ENCODE assay signal across 8 cellular contexts in the genomic region with DNA sequence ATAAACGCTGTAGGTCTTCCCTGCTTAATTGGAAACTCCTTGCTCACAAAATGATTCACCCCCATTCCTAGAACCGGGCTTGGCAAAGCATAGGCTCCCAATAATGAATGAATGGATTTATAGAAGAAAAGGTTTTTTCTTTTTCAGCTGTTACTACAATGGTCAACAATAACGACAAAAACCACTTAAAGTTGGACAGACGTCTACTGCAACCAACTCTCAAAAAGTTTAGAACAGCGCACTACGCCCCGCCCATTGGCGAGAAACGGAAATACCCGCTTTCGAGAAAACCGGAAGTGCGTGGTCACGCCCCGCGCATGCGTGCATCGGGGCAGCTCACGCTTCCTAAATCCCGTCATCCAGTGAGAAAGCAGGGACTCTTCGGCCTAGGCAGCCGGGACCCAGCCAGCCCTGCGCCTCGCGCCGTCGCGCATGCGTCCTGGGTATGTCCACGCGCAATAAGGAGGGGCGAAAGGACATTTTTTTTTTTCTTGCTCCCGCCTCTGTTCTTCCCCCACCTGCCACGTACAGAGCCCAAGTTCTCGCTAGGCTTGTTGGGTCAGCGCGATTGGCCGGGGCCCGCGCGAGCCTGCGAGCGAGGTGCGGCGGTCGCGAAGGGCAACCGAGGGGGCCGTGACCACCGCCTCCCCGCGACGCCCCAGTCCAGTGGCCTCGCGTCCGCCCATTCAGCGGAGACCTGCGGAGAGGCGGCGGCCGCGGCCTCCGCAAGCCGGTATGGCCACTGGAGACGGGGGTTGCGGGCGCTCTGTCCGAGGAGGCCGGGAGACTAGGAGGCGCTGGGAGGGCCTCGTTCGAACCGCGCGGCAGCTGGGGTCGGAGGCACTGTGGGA. TPM values are rescaled to one million over a fixed set of nuclear protein-coding genes. Genes with fewer than 3 reads are reported as not detected.
DNase-seq lines count a peak whose midpoint lies in the region; ATAC-seq lines count a peak whose summit lies in the region.

TFG (plus strand) TSS at position 506 of the 851 bp plus-strand sequence. CDS start 4,192 bp downstream, outside the sequence.

- DNase-seq in AG08396 (ENCODE audit: low spot score) (peak; percentile 100), NCI-H345 treated with DMSO at 0.1 percent for 48 hours (lab: John Stamatoyannopoulos, UW; ENCODE audit: unreplicated experiment) (peak; percentile 87), immature natural killer cell (peak; percentile 98 to 99 (median 99)), smooth muscle cell of the brain vasculature (ENCODE audit: low read depth, low spot score) (peak; percentile 100)
- peak; percentile 89 to 97 (median 94) for DNase-seq in activated CD4-positive, CD25-positive, alpha-beta regulatory T cell (lab: John Stamatoyannopoulos, UW)
- DNase-seq in central memory CD4-positive, alpha-beta T cell, result peak; percentile 98

- peak within 1 kb of the TSS; percentile 96 to 97 (median 97) for H3K27ac Mint-ChIP-seq in immature natural killer cell

- peaks cover 9 to 12% (median 9%) of the 10 kb centered on the region in 3 donors for H3K27me3 Mint-ChIP-seq in immature natural killer cell (ENCODE audit: low read depth in 3 of 3)

- H3K9me3 Mint-ChIP-seq in immature natural killer cell, result no peaks in the 10 kb centered on the region

- peaks cover 0 to 4% (median 3%) of the 10 kb centered on the region in 3 donors for H3K36me3 Mint-ChIP-seq in immature natural killer cell

- ATAC-seq in GM19023 (IDR thresholded peaks at IDR 0.05; ENCODE audit: unreplicated experiment) (peak; percentile 95), HG03280 (IDR thresholded peaks at IDR 0.05; ENCODE audit: unreplicated experiment) (peak; percentile 92)

- peak within 1 kb of the TSS; percentile 89 to 92 (median 90) for H3K4me3 Mint-ChIP-seq in immature natural killer cell

- peaks cover 33 to 48% of the 10 kb centered on the region in 2 donors for H3K4me1 Mint-ChIP-seq in immature natural killer cell

RNA-seq across cellular contexts. Expression of gene TFG, which starts in this region (rescaled TPM):
- 10 to 100 TPM; 17.4 to 51.3 (median 42.2) TPM for polyA plus RNA-seq in immature natural killer cell

Comparison
In these comparisons a context has a peak if more than half of its experiments do, and no peak if none do; other contexts are left out.
1. Peak in every context shown above with its lines: DNase-seq and ATAC-seq.